In the genomic region with DNA sequence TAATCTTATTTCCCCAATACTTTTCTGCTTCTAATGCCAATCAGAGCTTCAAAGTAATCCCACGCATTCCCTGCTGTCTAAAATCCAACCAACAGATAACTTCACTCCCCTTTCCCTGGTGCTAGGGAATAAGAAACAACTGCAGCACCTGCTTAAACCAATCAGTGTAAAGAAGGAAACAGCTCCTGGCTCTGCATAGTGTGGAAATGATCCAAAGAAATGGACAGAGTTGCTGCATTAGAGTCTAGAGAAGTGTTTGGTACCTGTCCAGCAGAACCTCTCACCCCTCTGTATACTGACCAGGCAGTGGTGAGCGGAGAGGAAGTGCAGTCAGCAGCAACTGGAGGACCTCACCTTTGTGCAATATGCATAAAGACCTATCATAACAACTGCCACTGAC, we compare ENCODE assay signal across 14 cellular contexts.
"Had no signal": no experiment of that assay in that cellular context is flagged by ENCODE, and none has a peak within 500 bp of the region (broad histone marks: within the 10 kb centered on the region; RNA-seq: fewer than 3 reads in every experiment).

No MANE protein-coding gene starts in this region.

- H3K27ac ChIP-seq: pancreas, thoracic aorta had no signal

- H3K27me3 ChIP-seq: body of pancreas, pancreas, stomach had no signal

- H3K4me3 Mint-ChIP-seq: nephron progenitor cell had no signal

- DNase-seq: activated CD4-positive, alpha-beta T cell treated with anti-CD3 and anti-CD28 coated beads, Interleukin-2, amount 50 U/mL, for 48 hours; activated CD4-positive, CD25-positive, alpha-beta regulatory T cell treated with anti-CD3 and anti-CD28 coated beads, Interleukin-2, amount 50 U/mL, for 72 hours; body of pancreas; hypothalamus; mucosa of descending colon; nephron progenitor cell; pancreas; retina; stimulated activated CD4-positive, alpha-beta T cell treated with anti-CD3 and anti-CD28 coated beads, Interleukin-15, amount 100 ng/mL, for 24 hours; stimulated activated CD4-positive, alpha-beta T cell treated with anti-CD3 and anti-CD28 coated beads, Interleukin-4, amount 100 ng/mL, for 24 hours; stomach had no signal

- H3K9me3 Mint-ChIP-seq: nephron progenitor cell had no signal

- ATAC-seq: body of pancreas, esophagus mucosa, mucosa of descending colon had no signal

- H3K9me3 ChIP-seq: body of pancreas, mucosa of descending colon, pancreas, stomach, thoracic aorta had no signal

- H3K4me1 Mint-ChIP-seq: nephron progenitor cell had no signal

- H3K4me3 ChIP-seq: body of pancreas, lung, mucosa of descending colon, pancreas, stomach, thoracic aorta had no signal
